In the genomic region with DNA sequence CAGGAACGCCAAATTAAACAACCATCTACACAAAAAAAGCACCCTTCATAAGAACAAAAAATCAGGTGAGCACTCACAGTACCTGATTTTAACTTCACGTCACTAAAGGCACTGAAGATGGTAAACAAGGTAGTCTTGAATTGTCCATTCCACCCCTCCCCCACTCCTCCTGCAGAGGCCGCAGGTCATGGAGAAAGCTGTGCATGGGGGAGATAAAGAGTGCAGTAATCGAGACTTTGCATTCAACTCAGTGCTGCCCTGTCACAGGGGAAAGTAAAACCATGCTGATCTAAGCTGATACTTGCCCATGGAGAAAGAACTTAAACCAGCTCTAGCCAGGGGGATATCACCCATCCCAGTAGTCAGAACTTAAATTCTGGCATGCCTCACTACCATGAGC, we compare ENCODE assay signal across 1 cellular context.
A peak's percentile ranks its signal among the peaks of the same experiment; 100 is the strongest.
TF ChIP-seq lines count a peak whose summit lies in the region.

No MANE protein-coding gene starts in this region.

TF ChIP-seq in K562, 482 proteins besides CTCF, POLR2A, EP300 and RAD21 (continued from another document):
- peak; percentile 54; the same call in 1 of the 2 replicates for TF ChIP-seq RNF2 (IDR thresholded peaks at IDR 0.05)
- TF ChIP-seq XRCC4 (IDR thresholded peaks at IDR 0.05; ENCODE audit: extremely low read depth, insufficient read depth, insufficient read length), result no peak
- TF ChIP-seq NR2C1 (IDR thresholded peaks at IDR 0.05), result peak; percentile 58
- peak; percentile 81 for TF ChIP-seq NR2C1 (tag; IDR thresholded peaks at IDR 0.05)
- TF ChIP-seq CBFA2T3 (IDR thresholded peaks at IDR 0.05), result peak; percentile 91
- peak; percentile 25; the same call in 1 of the 2 replicates for TF ChIP-seq CXXC5 (CRISPR knock-in tag; IDR thresholded peaks at IDR 0.05)
- no peak for TF ChIP-seq POLR2G (IDR thresholded peaks at IDR 0.05; ENCODE audit: low read depth, low read length)
- TF ChIP-seq ATF7 (IDR thresholded peaks at IDR 0.05), result peak; percentile 29; the same call in 1 of the 2 replicates
- no peak for TF ChIP-seq STAG1 (CRISPR knock-in tag; IDR thresholded peaks at IDR 0.05; ENCODE audit: borderline replicate concordance)
- TF ChIP-seq SOX6 (IDR thresholded peaks at IDR 0.05), result peak; percentile 57
- TF ChIP-seq, protein P1, sequence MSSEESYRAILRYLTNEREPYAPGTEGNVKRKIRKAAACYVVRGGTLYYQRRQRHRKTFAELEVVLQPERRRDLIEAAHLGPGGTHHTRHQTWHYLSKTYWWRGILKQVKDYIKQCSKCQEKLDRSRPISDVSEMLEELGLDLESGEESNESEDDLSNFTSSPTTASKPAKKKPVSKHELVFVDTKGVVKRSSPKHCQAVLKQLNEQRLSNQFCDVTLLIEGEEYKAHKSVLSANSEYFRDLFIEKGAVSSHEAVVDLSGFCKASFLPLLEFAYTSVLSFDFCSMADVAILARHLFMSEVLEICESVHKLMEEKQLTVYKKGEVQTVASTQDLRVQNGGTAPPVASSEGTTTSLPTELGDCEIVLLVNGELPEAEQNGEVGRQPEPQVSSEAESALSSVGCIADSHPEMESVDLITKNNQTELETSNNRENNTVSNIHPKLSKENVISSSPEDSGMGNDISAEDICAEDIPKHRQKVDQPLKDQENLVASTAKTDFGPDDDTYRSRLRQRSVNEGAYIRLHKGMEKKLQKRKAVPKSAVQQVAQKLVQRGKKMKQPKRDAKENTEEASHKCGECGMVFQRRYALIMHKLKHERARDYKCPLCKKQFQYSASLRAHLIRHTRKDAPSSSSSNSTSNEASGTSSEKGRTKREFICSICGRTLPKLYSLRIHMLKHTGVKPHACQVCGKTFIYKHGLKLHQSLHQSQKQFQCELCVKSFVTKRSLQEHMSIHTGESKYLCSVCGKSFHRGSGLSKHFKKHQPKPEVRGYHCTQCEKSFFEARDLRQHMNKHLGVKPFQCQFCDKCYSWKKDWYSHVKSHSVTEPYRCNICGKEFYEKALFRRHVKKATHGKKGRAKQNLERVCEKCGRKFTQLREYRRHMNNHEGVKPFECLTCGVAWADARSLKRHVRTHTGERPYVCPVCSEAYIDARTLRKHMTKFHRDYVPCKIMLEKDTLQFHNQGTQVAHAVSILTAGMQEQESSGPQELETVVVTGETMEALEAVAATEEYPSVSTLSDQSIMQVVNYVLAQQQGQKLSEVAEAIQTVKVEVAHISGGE (CRISPR knock-in tag; IDR thresholded peaks at IDR 0.05), result 0 out of 6 replicates have a peak, but pooled peaks of 1 of the 3 experiments have one; percentile 34
- no peak for TF ChIP-seq ESRRA (IDR thresholded peaks at IDR 0.05; ENCODE audit: borderline replicate concordance, low read depth)
- TF ChIP-seq ZNF121 (CRISPR knock-in tag; conservative IDR thresholded peaks at IDR 0.05), result no peak
- TF ChIP-seq ZNF316 (IDR thresholded peaks at IDR 0.05), result no peak
- TF ChIP-seq FOXP1 (CRISPR knock-in tag; IDR thresholded peaks at IDR 0.05), result no peak
- no peak for TF ChIP-seq NKRF (IDR thresholded peaks at IDR 0.05; ENCODE audit: borderline replicate concordance)
- no peak for TF ChIP-seq ZNF592 (IDR thresholded peaks at IDR 0.05)
- peak; percentile 49 to 95; a peak in 2 of 4 replicates for TF ChIP-seq RCOR1 (IDR thresholded peaks at IDR 0.05; ENCODE audit: borderline replicate concordance in 1 of 2, low read depth in 2 of 2, low read length in 2 of 2)
- TF ChIP-seq ZNF41 (CRISPR knock-in tag; conservative IDR thresholded peaks at IDR 0.05), result peak; percentile 98
- peak; percentile 54; the same call in 1 of the 2 replicates for TF ChIP-seq ZEB2 (IDR thresholded peaks at IDR 0.05)
- TF ChIP-seq RBM14 (IDR thresholded peaks at IDR 0.05; ENCODE audit: borderline replicate concordance, insufficient read depth, low read depth, low read length), result no peak
- no peak for TF ChIP-seq RBM17 (IDR thresholded peaks at IDR 0.05; ENCODE audit: borderline replicate concordance, low read depth, low read length)
- TF ChIP-seq, protein P2, sequence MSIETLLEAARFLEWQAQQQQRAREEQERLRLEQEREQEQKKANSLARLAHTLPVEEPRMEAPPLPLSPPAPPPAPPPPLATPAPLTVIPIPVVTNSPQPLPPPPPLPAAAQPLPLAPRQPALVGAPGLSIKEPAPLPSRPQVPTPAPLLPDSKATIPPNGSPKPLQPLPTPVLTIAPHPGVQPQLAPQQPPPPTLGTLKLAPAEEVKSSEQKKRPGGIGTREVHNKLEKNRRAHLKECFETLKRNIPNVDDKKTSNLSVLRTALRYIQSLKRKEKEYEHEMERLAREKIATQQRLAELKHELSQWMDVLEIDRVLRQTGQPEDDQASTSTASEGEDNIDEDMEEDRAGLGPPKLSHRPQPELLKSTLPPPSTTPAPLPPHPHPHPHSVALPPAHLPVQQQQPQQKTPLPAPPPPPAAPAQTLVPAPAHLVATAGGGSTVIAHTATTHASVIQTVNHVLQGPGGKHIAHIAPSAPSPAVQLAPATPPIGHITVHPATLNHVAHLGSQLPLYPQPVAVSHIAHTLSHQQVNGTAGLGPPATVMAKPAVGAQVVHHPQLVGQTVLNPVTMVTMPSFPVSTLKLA (conservative IDR thresholded peaks at IDR 0.05), result 0 out of 4 replicates have a peak, but pooled peaks of 1 of the 2 experiments have one; percentile 43
- TF ChIP-seq ZFP1 (CRISPR knock-in tag; IDR thresholded peaks at IDR 0.05), result no peak
- TF ChIP-seq ZNF584 (CRISPR knock-in tag; IDR thresholded peaks at IDR 0.05; ENCODE audit: low read depth), result no peak
- no peak for TF ChIP-seq PTTG1 (tag; IDR thresholded peaks at IDR 0.05; ENCODE audit: low read depth)
- TF ChIP-seq ZNF232 (CRISPR knock-in tag; IDR thresholded peaks at IDR 0.05), result no peak
- no peak for TF ChIP-seq JUN (IDR thresholded peaks at IDR 0.05; ENCODE audit: borderline replicate concordance, low read depth, low read length)
- TF ChIP-seq JUN (CRISPR knock-in tag; IDR thresholded peaks at IDR 0.05; ENCODE audit: borderline replicate concordance), result no peak
- no peak for TF ChIP-seq ZFP36 (IDR thresholded peaks at IDR 0.05; ENCODE audit: low read depth, low read length, partially characterized antibody)
- TF ChIP-seq EHMT2 (IDR thresholded peaks at IDR 0.05), result 0 out of 2 replicates have a peak, but pooled peaks have one; percentile 11
- peak; percentile 79 to 86 for TF ChIP-seq FOXK2 (conservative IDR thresholded peaks at IDR 0.05 in 1 of 2, IDR thresholded peaks at IDR 0.05 in 1 of 2; ENCODE audit: low read depth in 2 of 2)
- TF ChIP-seq FOXJ3 (CRISPR knock-in tag; IDR thresholded peaks at IDR 0.05), result no peak
- TF ChIP-seq STAT5A (IDR thresholded peaks at IDR 0.05; ENCODE audit: borderline replicate concordance, low read length), result peak; percentile 62; the same call in 1 of the 2 replicates
- peak; percentile 63 for TF ChIP-seq MTA2 (IDR thresholded peaks at IDR 0.05; ENCODE audit: low read depth)
- TF ChIP-seq KDM1A (IDR thresholded peaks at IDR 0.05), result peak; percentile 89 to 90
- TF ChIP-seq CEBPB (tag; IDR thresholded peaks at IDR 0.05), result no peak
- TF ChIP-seq MIER1 (IDR thresholded peaks at IDR 0.05; ENCODE audit: low read depth), result no peak
- TF ChIP-seq CBFA2T2 (conservative IDR thresholded peaks at IDR 0.05), result peak; percentile 85
- TF ChIP-seq ETV6 (IDR thresholded peaks at IDR 0.05; ENCODE audit: borderline replicate concordance in 1 of 2, low read depth in 2 of 2, low read length in 1 of 2), result no peak
- TF ChIP-seq ETV6 (CRISPR knock-in tag; IDR thresholded peaks at IDR 0.05; ENCODE audit: borderline replicate concordance), result no peak
- peak; percentile 87 for TF ChIP-seq ARID1B (IDR thresholded peaks at IDR 0.05)
- peak in 1 of 2 experiments; percentile 70; a peak in 1 of 4 replicates for TF ChIP-seq HDAC1 (IDR thresholded peaks at IDR 0.05)
